22 cellular contexts compared by ENCODE assay signal in genomic region chr1:46027788-46028573, GRCh38.
DNase-seq lines count a peak whose midpoint lies in the region; ATAC-seq and TF ChIP-seq lines count a peak whose summit lies in the region.
"Had no signal": no experiment of that assay in that cellular context is flagged by ENCODE, and none has a peak within 500 bp of the region (broad histone marks: within the 10 kb centered on the region; RNA-seq: fewer than 3 reads in every experiment).

No MANE protein-coding gene starts in this region.

- no peak overlapping the region for H3K27ac ChIP-seq in neural cell (ENCODE audit: low read length)
- H3K27ac ChIP-seq: 22Rv1, C4-2B, HL-60 had no signal

- no peak overlapping the region for H3K9ac ChIP-seq in neural cell (ENCODE audit: low read length)

- H3K9me2 ChIP-seq in neural cell (ENCODE audit: insufficient read depth, low read length) = no peaks in the 10 kb centered on the region

- no peak overlapping the region for H3K4me2 ChIP-seq in neural cell (ENCODE audit: low read length)

- H2AFZ ChIP-seq in neural cell (ENCODE audit: low read depth, low read length) = no peak overlapping the region

- no peak for TF ChIP-seq CTCF in neural cell (IDR thresholded peaks at IDR 0.05; ENCODE audit: poor library complexity, severe bottlenecking)

- intact Hi-C loops in Right ventricle myocardium inferior (cut with DNase I) = loop anchor here (1.0 kb wide), 1 partner anchor 115 kb away; no protein-coding TSS in a partner anchor
- intact Hi-C loops in cardiac septum (cut with DNase I) = loop anchor here (2.0 kb wide), 1 partner anchor 115 kb away; no protein-coding TSS in a partner anchor
- intact Hi-C loops in left cardiac atrium (cut with DNase I) = no loop called here
- intact Hi-C loops in sciatic nerve (cut with DNase I) = no loop called here

- no peaks in the 10 kb centered on the region for H3K9me3 ChIP-seq in neural cell (ENCODE audit: low read length)

- no peak for TF ChIP-seq RAD21 in neural cell (conservative IDR thresholded peaks at IDR 0.05)

- no peak for TF ChIP-seq EP300 in neural cell (conservative IDR thresholded peaks at IDR 0.05; ENCODE audit: poor library complexity, severe bottlenecking)

- no peaks in the 10 kb centered on the region for H3F3A ChIP-seq in neural cell (ENCODE audit: insufficient read depth, low read length, poor library complexity, severe bottlenecking)

- H4K20me1 ChIP-seq in neural cell (ENCODE audit: insufficient read depth) = no peaks in the 10 kb centered on the region

- H3K36me3 ChIP-seq in neural cell (ENCODE audit: insufficient read depth, low read length) = peaks cover 34% of the 10 kb centered on the region

- H3K4me3 ChIP-seq in neural cell (ENCODE audit: low read length) = no peak overlapping the region

- no peak for DNase-seq in Right ventricle myocardium inferior (ENCODE audit: missing footprints)
- no peak for DNase-seq in cardiac septum (ENCODE audit: low spot score)
- no peak for DNase-seq in left cardiac atrium
- no peak for DNase-seq in HK-2 (ENCODE audit: unreplicated experiment)
- DNase-seq in sciatic nerve (ENCODE audit: low spot score) = no peak
- DNase-seq in left lobe of liver (ENCODE audit: low spot score) = no peak
- DNase-seq: DND-41, Karpas-422, NCI-H1092, NCI-H1417 treated with DMSO at 0.1 percent for 48 hours, NCI-H1694 treated with DMSO at 0.1 percent for 48 hours, NCI-H2081, NCI-H2227 treated with DMSO at 0.1 percent for 48 hours, NCI-H526 treated with DMSO at 0.1 percent for 48 hours, RPMI8226, SHP77 treated with DMSO at 0.1 percent for 48 hours had no signal

- ATAC-seq in Right ventricle myocardium inferior = peak; percentile 72
- ATAC-seq in left cardiac atrium = peak; percentile 31
- no peak for ATAC-seq in sciatic nerve
- no peak for ATAC-seq in HG02610 (IDR thresholded peaks at IDR 0.05; ENCODE audit: unreplicated experiment)
- no peak for ATAC-seq in left lobe of liver
- ATAC-seq: CD8-positive, alpha-beta T cell had no signal

- no peaks in the 10 kb centered on the region for H3K27me3 ChIP-seq in neural cell (ENCODE audit: insufficient read depth, low read depth, low read length)

- no peaks in the 10 kb centered on the region for H3K79me2 ChIP-seq in neural cell (replicated peaks; ENCODE audit: insufficient read depth, low read length)

TF ChIP-seq in neural cell, 6 proteins besides CTCF, POLR2A, EP300 and RAD21:
- peak; percentile 42 for TF ChIP-seq POLR2AphosphoS5 (IDR thresholded peaks at IDR 0.05)
- TF ChIP-seq MXI1 (conservative IDR thresholded peaks at IDR 0.05; ENCODE audit: poor library complexity, severe bottlenecking) = no peak

Comparison
In these comparisons a context has a peak if more than half of its experiments do, and no peak if none do; other contexts are left out.
1. intact Hi-C loops: an anchor here in Right ventricle myocardium inferior (1.0 kb wide) and cardiac septum (2.0 kb wide); none called in left cardiac atrium and sciatic nerve.
2. ATAC-seq: peak in Right ventricle myocardium inferior (single experiment) and left cardiac atrium (2 of 2); none in sciatic nerve (single experiment), HG02610 (single experiment) and left lobe of liver (single experiment).